In genomic region chr7:129786179-129786514, GRCh38 we compare ENCODE assay signal across 20 cellular contexts.
A peak's percentile ranks its signal among the peaks of the same experiment; 100 is the strongest.
DNase-seq lines count a peak whose midpoint lies in the region; ATAC-seq, FAIRE-seq and TF ChIP-seq lines count a peak whose summit lies in the region.
"Had no signal": no experiment of that assay in that cellular context is flagged by ENCODE, and none has a peak within 500 bp of the region (broad histone marks: within the 10 kb centered on the region; RNA-seq: fewer than 3 reads in every experiment).

No MANE protein-coding gene starts in this region.

- H3K79me2 ChIP-seq in GM12878 (ENCODE audit: control insufficient read depth, insufficient read depth, low read length), result no peaks in the 10 kb centered on the region

- no TSS peak for BruUV-seq in GM12878 (replicated peaks; lab: Mats Ljungman, UMichigan)

- H3K36me3 Mint-ChIP-seq in CD8-positive, alpha-beta T cell, result no peaks in the 10 kb centered on the region
- H3K36me3 Mint-ChIP-seq in HFFc6 (ENCODE audit: low read depth), result 0 out of 2 replicates have a peak, but pooled peaks cover 4% of the 10 kb centered on the region
- peaks cover 0 to 7% (median 0%) of the 10 kb centered on the region in 3 donors for H3K36me3 Mint-ChIP-seq in naive thymus-derived CD8-positive, alpha-beta T cell
- H3K36me3 Mint-ChIP-seq: CD8-positive, alpha-beta memory T cell; IgD-negative memory B cell had no signal

- peak overlapping the region; percentile 30 for H3K4me3 ChIP-seq in CD8-positive, alpha-beta T cell (ENCODE audit: low read depth, low read length)
- 0 out of 2 replicates have a peak overlapping the region, but pooled peaks have one; percentile 55 for H3K4me3 ChIP-seq in GM12878
- H3K4me3 ChIP-seq in left lung, result no peak overlapping the region
- H3K4me3 ChIP-seq in small intestine (ENCODE audit: low read depth in 1 of 2, low read length in 2 of 2), result no peak overlapping the region

- no peaks in the 10 kb centered on the region for H4K20me1 ChIP-seq in GM12878 (ENCODE audit: control insufficient read depth, insufficient read depth)

- H3K4me2 ChIP-seq in GM12878 (ENCODE audit: control insufficient read depth, insufficient read depth), result peak overlapping the region; percentile 79; the same call in 1 of the 2 replicates

- H3K4me1 ChIP-seq in CD8-positive, alpha-beta T cell (ENCODE audit: insufficient read depth, low read length), result peaks cover 44% of the 10 kb centered on the region
- H3K4me1 ChIP-seq in GM12878 (ENCODE audit: control insufficient read depth, insufficient read depth, low read length) (peaks cover 18% of the 10 kb centered on the region), left lung (peaks cover 33 to 44% of the 10 kb centered on the region in 2 donors), small intestine (ENCODE audit: control insufficient read depth in 2 of 2, insufficient read depth in 1 of 2, low read depth in 1 of 2, low read length in 1 of 2) (peaks cover 0 to 8% of the 10 kb centered on the region in 2 donors)

- CTCF ChIA-PET in CD8-positive, alpha-beta T cell (lab: Charles Lee), result no interaction called here
- CTCF ChIA-PET in GM12878 (lab: Yijun Ruan, JAX), result no interaction called here

- H3K27me3 Mint-ChIP-seq in CD8-positive, alpha-beta T cell (ENCODE audit: low read depth), result peaks cover 58% of the 10 kb centered on the region
- peaks cover 51% of the 10 kb centered on the region for H3K27me3 Mint-ChIP-seq in HFFc6 (ENCODE audit: insufficient read depth)
- H3K27me3 Mint-ChIP-seq in naive thymus-derived CD8-positive, alpha-beta T cell, result peaks cover 26 to 86% (median 55%) of the 10 kb centered on the region in 5 donors

- POLR2A ChIA-PET in CD8-positive, alpha-beta T cell (lab: Charles Lee), result no interaction called here
- POLR2A ChIA-PET in GM12878 (lab: Charles Lee), result interaction anchor here (0.6 to 1.2 kb wide), 2 partner anchors 9 to 83 kb away, joined by 3 to 4 read pairs; no protein-coding TSS in a partner anchor
- POLR2A ChIA-PET in naive thymus-derived CD8-positive, alpha-beta T cell (lab: Charles Lee), result no interaction called here

- peaks cover 37% of the 10 kb centered on the region for H3K4me1 Mint-ChIP-seq in CD8-positive, alpha-beta T cell (ENCODE audit: low read depth)
- peaks cover 45% of the 10 kb centered on the region for H3K4me1 Mint-ChIP-seq in HFFc6 (ENCODE audit: low read depth)
- peaks cover 24 to 47% (median 41%) of the 10 kb centered on the region in 4 donors for H3K4me1 Mint-ChIP-seq in naive thymus-derived CD8-positive, alpha-beta T cell

- DNase-seq in CD8-positive, alpha-beta T cell, result no peak
- DNase-seq in HFFc6, result no peak
- DNase-seq in GM12878 (ENCODE audit: low read depth, low spot score), result no peak
- DNase-seq in naive thymus-derived CD8-positive, alpha-beta T cell, result no peak
- DNase-seq in NCI-H1105 (lab: John Stamatoyannopoulos, UW), result no peak
- no peak for DNase-seq in left lung
- no peak for DNase-seq in small intestine
- DNase-seq: activated CD4-positive, alpha-beta T cell treated with anti-CD3 and anti-CD28 coated beads for 4 hours; brain microvascular endothelial cell; DMS53; mesenchymal stem cell; NCI-H1436 had no signal

- in situ Hi-C loops in GM12878 (cut with MboI), result no loop called here

- H3K27ac Mint-ChIP-seq in CD8-positive, alpha-beta T cell, result no peak overlapping the region
- H3K27ac Mint-ChIP-seq in HFFc6, result no peak overlapping the region
- H3K27ac Mint-ChIP-seq in naive thymus-derived CD8-positive, alpha-beta T cell, result no peak overlapping the region
- H3K27ac Mint-ChIP-seq: activated T-helper 1 cell treated with anti-CD3 and anti-CD28 coated beads, Interleukin-12 subunit alpha, Interleukin-12 subunit beta, Interleukin-2, Interleukin-4 antibody, amounts not matched to agents 30 ng/mL and 10 ng/mL and 1 ng/mL, durations not matched to agents 14 hours and 24 hours and 36 hours; T-helper 1 cell treated with Interleukin-12 subunit alpha and Interleukin-12 subunit beta and Interleukin-4 antibody, amounts not matched to agents 30 μg/mL and 1 μg/mL, for 36 hours had no signal

- H3K4me3 Mint-ChIP-seq in CD8-positive, alpha-beta T cell, result no peak overlapping the region
- H3K4me3 Mint-ChIP-seq in HFFc6, result peak overlapping the region; percentile 46; the same call in 1 of the 2 replicates
- peak overlapping the region; percentile 47 to 84 (median 68) for H3K4me3 Mint-ChIP-seq in naive thymus-derived CD8-positive, alpha-beta T cell

- intact Hi-C loops in CD8-positive, alpha-beta T cell (cut with DNase I, micrococcal nuclease), result no loop called here
- intact Hi-C loops in GM12878 (cut with micrococcal nuclease; ENCODE audit: unreplicated experiment), result no loop called here
- intact Hi-C loops in left lung (cut with DNase I), result no loop called here

- no peak for TF ChIP-seq EP300 in GM12878 (IDR thresholded peaks at IDR 0.05; ENCODE audit: borderline replicate concordance in 1 of 2, control insufficient read depth in 1 of 2, low read depth in 2 of 2, low read length in 2 of 2)

- no peaks in the 10 kb centered on the region for H3K9me3 Mint-ChIP-seq in CD8-positive, alpha-beta T cell
- peaks cover 4% of the 10 kb centered on the region; the same call in 1 of the 2 replicates for H3K9me3 Mint-ChIP-seq in HFFc6
- H3K9me3 Mint-ChIP-seq in naive thymus-derived CD8-positive, alpha-beta T cell, result no peaks in the 10 kb centered on the region
- H3K9me3 Mint-ChIP-seq: activated T-helper 1 cell treated with anti-CD3 and anti-CD28 coated beads, Interleukin-12 subunit alpha, Interleukin-12 subunit beta, Interleukin-2, Interleukin-4 antibody, amounts not matched to agents 30 ng/mL and 10 ng/mL and 1 ng/mL, durations not matched to agents 14 hours and 24 hours and 36 hours; IgD-negative memory B cell; T-helper 1 cell treated with Interleukin-12 subunit alpha and Interleukin-12 subunit beta and Interleukin-4 antibody, amounts not matched to agents 30 μg/mL and 1 μg/mL, for 36 hours had no signal

- RAD21 ChIA-PET in GM12878 (lab: Charles Lee; ENCODE audit: unreplicated experiment), result no interaction called here

- no peaks in the 10 kb centered on the region for H3K36me3 ChIP-seq in CD8-positive, alpha-beta T cell (ENCODE audit: insufficient read depth, low read length)
- no peaks in the 10 kb centered on the region for H3K36me3 ChIP-seq in GM12878 (ENCODE audit: control insufficient read depth in 2 of 2, insufficient read depth in 2 of 2, low read length in 1 of 2)
- H3K36me3 ChIP-seq in left lung, result no peaks in the 10 kb centered on the region
- no peaks in the 10 kb centered on the region for H3K36me3 ChIP-seq in small intestine (ENCODE audit: control insufficient read depth in 2 of 2, insufficient read depth in 2 of 2, low read length in 2 of 2)
- H3K36me3 ChIP-seq: brain microvascular endothelial cell, Peyer's patch, vagina had no signal

- H3K27me3 ChIP-seq in CD8-positive, alpha-beta T cell (ENCODE audit: insufficient read depth, low read length), result peaks cover 46% of the 10 kb centered on the region
- peaks cover 24 to 27% of the 10 kb centered on the region in 2 experiments for H3K27me3 ChIP-seq in GM12878 (replicated peaks in 1 of 2; ENCODE audit: control insufficient read depth in 2 of 2, insufficient read depth in 2 of 2, low read length in 1 of 2)
- H3K27me3 ChIP-seq in left lung, result peaks cover 61 to 100% of the 10 kb centered on the region in 2 donors
- H3K27me3 ChIP-seq in small intestine (ENCODE audit: control insufficient read depth in 2 of 2, insufficient read depth in 2 of 2, low read length in 2 of 2), result peaks cover 6 to 52% of the 10 kb centered on the region in 2 donors

- no peak for TF ChIP-seq RAD21 in GM12878 (IDR thresholded peaks at IDR 0.05; ENCODE audit: insufficient read depth, low read depth, low read length)

- no peak for FAIRE-seq in GM12878 (lab: Jason Lieb, UNC)
- FAIRE-seq in small intestine (lab: Jason Lieb, UNC), result no peak
- FAIRE-seq: colon, endometrium had no signal

- ATAC-seq in CD8-positive, alpha-beta T cell, result no peak
- ATAC-seq in GM12878, result no peak
- ATAC-seq in naive thymus-derived CD8-positive, alpha-beta T cell, result peak in 1 of 2 donors; percentile 4
- ATAC-seq in left lung, result no peak

- 34% methylated on average over 3 of the region's 8 CpGs for WGBS in GM12878 (ENCODE audit: insufficient coverage, insufficient replicate concordance, low lambda C conversion rate, missing lambda C conversion rate)
- 3 to 16% (median 8%) methylated on average over 8 of the region's 8 CpGs for WGBS in small intestine, 3 donors

- TF ChIP-seq CTCF in CD8-positive, alpha-beta T cell (IDR thresholded peaks at IDR 0.05), result no peak
- TF ChIP-seq CTCF in HFFc6 (IDR thresholded peaks at IDR 0.05), result no peak
- TF ChIP-seq CTCF in GM12878 (IDR thresholded peaks at IDR 0.05 in 2 of 3, conservative IDR thresholded peaks at IDR 0.05 in 1 of 3; ENCODE audit: control insufficient read depth in 2 of 3, extremely low read depth in 1 of 3, insufficient read depth in 1 of 3, low read depth in 3 of 3, low read length in 3 of 3), result no peak
- TF ChIP-seq CTCF in left lung (IDR thresholded peaks at IDR 0.05), result no peak

- no peak overlapping the region for H2AFZ ChIP-seq in GM12878 (ENCODE audit: control insufficient read depth, low read depth, low read length)

- no peak for TF ChIP-seq POLR2A in GM12878 (IDR thresholded peaks at IDR 0.05; ENCODE audit: low read depth, low read length)

- no peak overlapping the region for H3K27ac ChIP-seq in CD8-positive, alpha-beta T cell (ENCODE audit: low read depth, low read length)
- H3K27ac ChIP-seq in GM12878 (ENCODE audit: control insufficient read depth, insufficient read depth), result no peak overlapping the region
- H3K27ac ChIP-seq in left lung, result no peak overlapping the region
- H3K27ac ChIP-seq in small intestine (ENCODE audit: low read depth in 1 of 2, low read length in 1 of 2), result no peak overlapping the region
- H3K27ac ChIP-seq: brain microvascular endothelial cell, Peyer's patch, vagina had no signal

- SMC1A ChIA-PET in GM12878 (lab: Charles Lee; ENCODE audit: uncharacterized antibody, unreplicated experiment), result no interaction called here

- H3K9ac ChIP-seq in GM12878 (ENCODE audit: control insufficient read depth, insufficient read depth, low read length), result no peak overlapping the region

- H3K9me3 ChIP-seq in CD8-positive, alpha-beta T cell (ENCODE audit: low read length), result no peaks in the 10 kb centered on the region
- no peaks in the 10 kb centered on the region; the same call in 2 of the 3 replicates for H3K9me3 ChIP-seq in GM12878 (replicated peaks; ENCODE audit: control insufficient read depth, insufficient read depth, low read length)
- H3K9me3 ChIP-seq in left lung, result no peaks in the 10 kb centered on the region
- H3K9me3 ChIP-seq in small intestine (ENCODE audit: control insufficient read depth, low read depth), result no peaks in the 10 kb centered on the region
- H3K9me3 ChIP-seq: vagina had no signal

TF ChIP-seq in GM12878, 131 proteins besides CTCF, POLR2A, EP300 and RAD21:
- no peak for TF ChIP-seq RELA (IDR thresholded peaks at IDR 0.05; ENCODE audit: borderline replicate concordance, partially characterized antibody)
- TF ChIP-seq CREB1 (IDR thresholded peaks at IDR 0.05; ENCODE audit: low read depth), result no peak

Comparison
In these comparisons a context has a peak if more than half of its experiments do, and no peak if none do; other contexts are left out.
1. H3K4me3 ChIP-seq: peak in CD8-positive, alpha-beta T cell (single experiment) and GM12878 (single experiment); none in left lung (0 of 2) and small intestine (0 of 2).